In genomic region chr15:50051811-50052419, GRCh38 we compare ENCODE assay signal across 8 cellular contexts.
DNase-seq lines count a peak whose midpoint lies in the region; ATAC-seq and TF ChIP-seq lines count a peak whose summit lies in the region.

No MANE protein-coding gene starts in this region.

- 0% methylated on average over 1 of the region's 3 CpGs for WGBS in esophagus muscularis mucosa

- no peak overlapping the region for H3K9ac ChIP-seq in SK-N-MC (ENCODE audit: insufficient read length)

- H3K9me3 Mint-ChIP-seq in natural killer cell treated with Interleukin-12 subunit alpha and Interleukin-12 subunit beta and Interleukin-15 and Interleukin-18, amount 100 ng/mL, for 72 hours, result no peaks in the 10 kb centered on the region

- no peak overlapping the region for H3K27ac ChIP-seq in SK-N-MC
- peak overlapping the region in 3 of 4 donors; percentile 32 to 37 (median 35) for H3K27ac ChIP-seq in esophagus muscularis mucosa (replicated peaks in 1 of 4)

- peak overlapping the region; percentile 57 for H3K4me3 Mint-ChIP-seq in natural killer cell treated with Interleukin-12 subunit alpha and Interleukin-12 subunit beta and Interleukin-15 and Interleukin-18, amount 100 ng/mL, for 72 hours

- H3K27ac Mint-ChIP-seq in natural killer cell treated with Interleukin-12 subunit alpha and Interleukin-12 subunit beta and Interleukin-15 and Interleukin-18, amount 100 ng/mL, for 72 hours, result peak overlapping the region; percentile 68 to 98

- H3K4me1 Mint-ChIP-seq in natural killer cell treated with Interleukin-12 subunit alpha and Interleukin-12 subunit beta and Interleukin-15 and Interleukin-18, amount 100 ng/mL, for 72 hours (ENCODE audit: low read depth in 2 of 2), result peaks cover 76 to 80% of the 10 kb centered on the region in 2 donors

- H3K27me3 Mint-ChIP-seq in natural killer cell treated with Interleukin-12 subunit alpha and Interleukin-12 subunit beta and Interleukin-15 and Interleukin-18, amount 100 ng/mL, for 72 hours, result no peaks in the 10 kb centered on the region

- no peak overlapping the region for H3K4me3 ChIP-seq in Jurkat, Clone E6-1 (ENCODE audit: low read length)
- no peak overlapping the region for H3K4me3 ChIP-seq in SK-N-MC
- H3K4me3 ChIP-seq in esophagus muscularis mucosa, result no peak overlapping the region

- no peaks in the 10 kb centered on the region for H3K27me3 ChIP-seq in esophagus muscularis mucosa

- H3K36me3 ChIP-seq in SK-N-MC (ENCODE audit: insufficient read depth, low read length), result no peaks in the 10 kb centered on the region
- no peaks in the 10 kb centered on the region for H3K36me3 ChIP-seq in esophagus muscularis mucosa

- DNase-seq in NCI-H1105 treated with DMSO at 0.1 percent for 48 hours (lab: John Stamatoyannopoulos, UW) (peak; percentile 19), NCI-H1105 (lab: John Stamatoyannopoulos, UW) (no peak), SK-N-MC (ENCODE audit: low read depth, low spot score) (peak; percentile 34), esophagus muscularis mucosa (ENCODE audit: extremely low spot score) (no peak), KG1 (lab: John Stamatoyannopoulos, UW) (no peak)
- peak; percentile 21 for DNase-seq in Jurkat, Clone E6-1 (ENCODE audit: low read depth, low spot score)
- no peak for DNase-seq in natural killer cell treated with Interleukin-12 subunit alpha and Interleukin-12 subunit beta and Interleukin-15 and Interleukin-18, amount 100 ng/mL, for 72 hours (ENCODE audit: low spot score)

- TF ChIP-seq CTCF in esophagus muscularis mucosa (IDR thresholded peaks at IDR 0.05), result peak; percentile 68 to 74 (median 70)

- H3K9me3 ChIP-seq in SK-N-MC (ENCODE audit: low read depth, low read length) (no peaks in the 10 kb centered on the region), esophagus muscularis mucosa (no peaks in the 10 kb centered on the region)

- no peak for TF ChIP-seq POLR2A in esophagus muscularis mucosa (IDR thresholded peaks at IDR 0.05; ENCODE audit: low read depth)

- peaks cover 3 to 42% (median 29%) of the 10 kb centered on the region in 4 donors for H3K4me1 ChIP-seq in esophagus muscularis mucosa

- TF ChIP-seq EP300 in esophagus muscularis mucosa (IDR thresholded peaks at IDR 0.05), result no peak

- peak; percentile 4 to 54 for ATAC-seq in natural killer cell treated with Interleukin-12 subunit alpha and Interleukin-12 subunit beta and Interleukin-15 and Interleukin-18, amount 100 ng/mL, for 72 hours
- ATAC-seq in GM18520 (IDR thresholded peaks at IDR 0.05; ENCODE audit: unreplicated experiment), result no peak

- peaks cover 50% of the 10 kb centered on the region for H3K36me3 Mint-ChIP-seq in natural killer cell treated with Interleukin-12 subunit alpha and Interleukin-12 subunit beta and Interleukin-15 and Interleukin-18, amount 100 ng/mL, for 72 hours

- intact Hi-C loops in esophagus muscularis mucosa (cut with DNase I), result loop anchor here (5.0 to 10.0 kb wide), 4 partner anchors 147 to 810 kb away; partner anchors contain the start of genes DTWD1, FAM227B and FGF7

Comparison
In these comparisons a context has a peak if more than half of its experiments do, and no peak if none do; other contexts are left out.
1. DNase-seq: peak in NCI-H1105 treated with DMSO at 0.1 percent for 48 hours (single experiment), Jurkat, Clone E6-1 (single experiment) and SK-N-MC (single experiment); none in NCI-H1105 (single experiment), esophagus muscularis mucosa (single experiment), natural killer cell treated with Interleukin-12 subunit alpha and Interleukin-12 subunit beta and Interleukin-15 and Interleukin-18, amount 100 ng/mL, for 72 hours (single experiment) and KG1 (single experiment).